31 cellular contexts compared by ENCODE assay signal in genomic region chr22:50063589-50064393, GRCh38. TPM values are rescaled to one million over a fixed set of nuclear protein-coding genes. Genes with fewer than 3 reads are reported as not detected.
"Had no signal": no experiment of that assay in that cellular context is flagged by ENCODE, and none has a peak within 500 bp of the region (broad histone marks: within the 10 kb centered on the region; RNA-seq: fewer than 3 reads in every experiment).

No MANE protein-coding gene starts in this region.

- DNase-seq: activated CD4-positive, alpha-beta memory T cell treated with anti-CD3 and anti-CD28 coated beads, Interleukin-2, amount 10 ng/mL, durations not matched to agents 7 days and 5 days; activated CD4-positive, alpha-beta T cell treated with anti-CD3 and anti-CD28 coated beads for 1 hour; activated CD4-positive, alpha-beta T cell treated with anti-CD3 and anti-CD28 coated beads for 48 hours; activated CD4-positive, CD25-positive, alpha-beta regulatory T cell; activated CD8-positive, alpha-beta memory T cell treated with anti-CD3 and anti-CD28 coated beads for 24 hours; activated CD8-positive, alpha-beta memory T cell treated with anti-CD3 and anti-CD28 coated beads, Interleukin-2, amount 10 ng/mL, durations not matched to agents 7 days and 5 days; activated CD8-positive, alpha-beta memory T cell treated with anti-CD3 and anti-CD28 coated beads, Interleukin-2, amount 50 U/mL, for 48 hours; activated effector memory CD4-positive, alpha-beta T cell treated with Interleukin-2 at 50 U/mL for 16 hours; activated naive CD4-positive, alpha-beta T cell treated with anti-CD3 and anti-CD28 coated beads, Interleukin-2, amount 10 ng/mL, durations not matched to agents 7 days and 5 days; activated naive CD8-positive, alpha-beta T cell treated with anti-CD3 and anti-CD28 coated beads, Interleukin-2, amount 50 U/mL, for 24 hours; activated T-cell treated with anti-CD3 and anti-CD28 coated beads, Interleukin-2, amount 50 U/mL, for 48 hours; anterior cingulate cortex; central memory CD4-positive, alpha-beta T cell; MM.1S; NCI-H1092 treated with DMSO at 0.1 percent for 48 hours; NCI-H1417; NCI-H187 treated with DMSO at 0.1 percent for 48 hours; NCI-H2081; NCI-H345; NCI-H524 treated with DMSO at 0.1 percent for 48 hours; SW 1271; T1000; WERI-Rb-1 had no signal

- H3K36me3 ChIP-seq: WERI-Rb-1 had no signal

- H3K9ac ChIP-seq: KMS-11 had no signal

- ATAC-seq: activated CD8-positive, alpha-beta memory T cell treated with anti-CD3 and anti-CD28 coated beads, Interleukin-2, amount 10 ng/mL, durations not matched to agents 7 days and 5 days; activated naive CD8-positive, alpha-beta T cell treated with anti-CD3 and anti-CD28 coated beads, Interleukin-2, amount 50 U/mL, for 24 hours; Panc1 had no signal

- H3K27ac ChIP-seq: KMS-11, WERI-Rb-1 had no signal

- FAIRE-seq: bronchial epithelial cell had no signal

RNA-seq across cellular contexts. Expression of gene TTLL8, which starts 5.7 kb away (rescaled TPM):
- total RNA-seq: activated CD4-positive, alpha-beta memory T cell treated with anti-CD3 and anti-CD28 coated beads, Interleukin-2, amount 10 ng/mL, durations not matched to agents 7 days and 5 days; activated CD8-positive, alpha-beta memory T cell treated with anti-CD3 and anti-CD28 coated beads, Interleukin-2, amount 10 ng/mL, durations not matched to agents 7 days and 5 days; bronchial epithelial cell; LHCN-M2; NCI-H460; RPMI7951; T-helper 1 cell treated with Interleukin-12 subunit alpha and Interleukin-12 subunit beta and Interleukin-4 antibody, amounts not matched to agents 30 ng/mL and 1 ng/mL, for 36 hours; T-helper 2 cell treated with Interferon-gamma antibody and Interleukin-4, amounts not matched to agents 100 ng/mL and 5 ng/mL, for 36 hours had no signal

RNA-seq across cellular contexts. Expression of gene MLC1, which starts 21.4 kb away (rescaled TPM):
- total RNA-seq: bronchial epithelial cell, LHCN-M2, NCI-H460, RPMI7951 had no signal

RNA-seq across cellular contexts. Expression of gene MOV10L1, which starts 26.0 kb away (rescaled TPM):
- total RNA-seq: activated CD4-positive, alpha-beta memory T cell treated with anti-CD3 and anti-CD28 coated beads, Interleukin-2, amount 10 ng/mL, durations not matched to agents 7 days and 5 days; RPMI7951; T-helper 1 cell treated with Interleukin-12 subunit alpha and Interleukin-12 subunit beta and Interleukin-4 antibody, amounts not matched to agents 30 ng/mL and 1 ng/mL, for 36 hours; T-helper 2 cell treated with Interferon-gamma antibody and Interleukin-4, amounts not matched to agents 100 ng/mL and 5 ng/mL, for 36 hours had no signal

RNA-seq across cellular contexts. Expression of gene IL17REL, which starts 51.2 kb away (rescaled TPM):
- total RNA-seq: activated CD4-positive, alpha-beta memory T cell treated with anti-CD3 and anti-CD28 coated beads, Interleukin-2, amount 10 ng/mL, durations not matched to agents 7 days and 5 days; bronchial epithelial cell; LHCN-M2; NCI-H460; RPMI7951; T-helper 1 cell treated with Interleukin-12 subunit alpha and Interleukin-12 subunit beta and Interleukin-4 antibody, amounts not matched to agents 30 ng/mL and 1 ng/mL, for 36 hours; T-helper 2 cell treated with Interferon-gamma antibody and Interleukin-4, amounts not matched to agents 100 ng/mL and 5 ng/mL, for 36 hours had no signal
